Comparison of ENCODE assay signal across 8 cellular contexts in genomic region chr3:172666873-172667694, GRCh38. TPM values are rescaled to one million over a fixed set of nuclear protein-coding genes. Genes with fewer than 3 reads are reported as not detected.
DNase-seq lines count a peak whose midpoint lies in the region; ATAC-seq and TF ChIP-seq lines count a peak whose summit lies in the region.

No MANE protein-coding gene starts in this region.

- H3K27me3 ChIP-seq in GM23338 (ENCODE audit: insufficient read depth) (no peaks in the 10 kb centered on the region), Peyer's patch (no peaks in the 10 kb centered on the region), fibroblast of lung (ENCODE audit: control insufficient read depth, insufficient read depth, low read length) (no peaks in the 10 kb centered on the region), neural progenitor cell (no peaks in the 10 kb centered on the region)

- H3K9ac ChIP-seq in fibroblast of lung (ENCODE audit: insufficient read depth, low read length) (no peak overlapping the region), neural progenitor cell (no peak overlapping the region)

- H3K4me2 ChIP-seq in GM23338 (no peak overlapping the region), fibroblast of lung (ENCODE audit: extremely low read depth, insufficient read depth, low read length) (no peak overlapping the region), neural progenitor cell (no peak overlapping the region)

- H4K20me1 ChIP-seq in GM23338 (replicated peaks; ENCODE audit: insufficient read depth) = no peaks in the 10 kb centered on the region
- H4K20me1 ChIP-seq in fibroblast of lung (ENCODE audit: control insufficient read depth, extremely low read depth, insufficient read depth, low read length) = no peaks in the 10 kb centered on the region
- H4K20me1 ChIP-seq in neural progenitor cell (ENCODE audit: low read depth) = no peaks in the 10 kb centered on the region

- no peak overlapping the region for H3K27ac ChIP-seq in GM23338 (ENCODE audit: low read depth)
- peak overlapping the region; percentile 31 for H3K27ac ChIP-seq in KOPT-K1 (ENCODE audit: low read depth, low read length, poor library complexity, severe bottlenecking)
- no peak overlapping the region for H3K27ac ChIP-seq in Peyer's patch
- H3K27ac ChIP-seq in fibroblast of lung (ENCODE audit: insufficient read depth, low read length) = no peak overlapping the region
- no peak overlapping the region for H3K27ac ChIP-seq in neural progenitor cell

- H3K9me3 Mint-ChIP-seq in GM23338 (peaks cover 47% of the 10 kb centered on the region), neural progenitor cell (peaks cover 8% of the 10 kb centered on the region)

- no peak overlapping the region for H3K4me3 ChIP-seq in GM23338
- H3K4me3 ChIP-seq in Peyer's patch = no peak overlapping the region
- no peak overlapping the region for H3K4me3 ChIP-seq in fibroblast of lung (replicated peaks in 1 of 4; ENCODE audit: control extremely low read depth in 1 of 4, insufficient read depth in 1 of 4, low read depth in 3 of 4, low read length in 4 of 4)
- no peak overlapping the region for H3K4me3 ChIP-seq in neural progenitor cell

- H2AFZ ChIP-seq in GM23338 (no peak overlapping the region), fibroblast of lung (ENCODE audit: low read length) (no peak overlapping the region), neural progenitor cell (replicated peaks) (no peak overlapping the region)

- H3F3A ChIP-seq in GM23338 (replicated peaks; ENCODE audit: low read depth) = peaks cover 6% of the 10 kb centered on the region; the same call in 1 of the 2 replicates
- H3F3A ChIP-seq in neural progenitor cell (ENCODE audit: low read depth) = peaks cover 8% of the 10 kb centered on the region

- H3K36me3 ChIP-seq in GM23338 (ENCODE audit: insufficient read depth) (no peaks in the 10 kb centered on the region; the same call in 1 of the 2 replicates), KOPT-K1 (ENCODE audit: insufficient read depth, low read length) (no peaks in the 10 kb centered on the region), Peyer's patch (no peaks in the 10 kb centered on the region), fibroblast of lung (ENCODE audit: control insufficient read depth, insufficient read depth, low read length) (no peaks in the 10 kb centered on the region), neural progenitor cell (no peaks in the 10 kb centered on the region)

- peak; percentile 90 for DNase-seq in ELR (ENCODE audit: low read depth)
- DNase-seq in GM23338 (ENCODE audit: low spot score) = peak; percentile 94
- DNase-seq in Peyer's patch = peak in 2 of 3 donors; percentile 55 to 90
- DNase-seq in activated T-cell treated with anti-CD3 and anti-CD28 coated beads, Interleukin-2, amount 50 U/mL, for 1 hour = peak; percentile 48
- DNase-seq in fibroblast of lung (ENCODE audit: low read depth in 2 of 2) = peak; percentile 70 to 86
- DNase-seq in neural progenitor cell (ENCODE audit: low spot score) = peak; percentile 93
- DNase-seq in superior temporal gyrus (ENCODE audit: extremely low spot score) = peak; percentile 94

- H3K36me3 Mint-ChIP-seq in GM23338 (ENCODE audit: low read depth) (peaks cover 38% of the 10 kb centered on the region), neural progenitor cell (no peaks in the 10 kb centered on the region)

- H3K4me3 Mint-ChIP-seq in GM23338 (no peak overlapping the region), neural progenitor cell (no peak overlapping the region)

- TF ChIP-seq CTCF in GM23338 (conservative IDR thresholded peaks at IDR 0.05; ENCODE audit: low read depth in 2 of 2) (peak; percentile 92 to 93), Peyer's patch (IDR thresholded peaks at IDR 0.05) (peak; percentile 59 to 99 (median 91)), fibroblast of lung (conservative IDR thresholded peaks at IDR 0.05 in 1 of 2, IDR thresholded peaks at IDR 0.05 in 1 of 2; ENCODE audit: low read depth in 1 of 2, low read length in 2 of 2) (peak; percentile 90 to 94), neural progenitor cell (IDR thresholded peaks at IDR 0.05) (peak; percentile 88)

- H3K27ac Mint-ChIP-seq in GM23338 (no peak overlapping the region), neural progenitor cell (no peak overlapping the region)

- no peaks in the 10 kb centered on the region for H3K9me2 ChIP-seq in GM23338 (ENCODE audit: insufficient read depth)

- H3K9me3 ChIP-seq in KOPT-K1 (ENCODE audit: insufficient read depth, low read length, poor library complexity, severe bottlenecking) (peaks cover 21% of the 10 kb centered on the region), Peyer's patch (no peaks in the 10 kb centered on the region), fibroblast of lung (ENCODE audit: control insufficient read depth, insufficient read depth, low read depth, low read length) (no peaks in the 10 kb centered on the region), neural progenitor cell (ENCODE audit: low read depth) (no peaks in the 10 kb centered on the region)

- TF ChIP-seq POLR2A in Peyer's patch (IDR thresholded peaks at IDR 0.05) = no peak

- H3K4me1 Mint-ChIP-seq in GM23338 (peaks cover 5% of the 10 kb centered on the region), neural progenitor cell (peaks cover 4% of the 10 kb centered on the region)

- ATAC-seq in GM23338 = peak; percentile 100

- no peaks in the 10 kb centered on the region for H3K79me2 ChIP-seq in GM23338 (replicated peaks; ENCODE audit: insufficient read depth)
- peaks cover 17% of the 10 kb centered on the region for H3K79me2 ChIP-seq in fibroblast of lung (ENCODE audit: control insufficient read depth, insufficient read depth, low read length)
- no peaks in the 10 kb centered on the region for H3K79me2 ChIP-seq in neural progenitor cell (ENCODE audit: low read depth)

- H3K4me1 ChIP-seq in GM23338 (ENCODE audit: insufficient read depth) (no peaks in the 10 kb centered on the region), Peyer's patch (peaks cover 0 to 5% (median 0%) of the 10 kb centered on the region in 4 donors), fibroblast of lung (ENCODE audit: control insufficient read depth, extremely low read depth, insufficient read depth, low read length) (no peaks in the 10 kb centered on the region), neural progenitor cell (no peaks in the 10 kb centered on the region)

- peaks cover 2% of the 10 kb centered on the region for H3K27me3 Mint-ChIP-seq in GM23338 (ENCODE audit: insufficient read depth, low read depth, poor library complexity)
- H3K27me3 Mint-ChIP-seq in neural progenitor cell (ENCODE audit: insufficient read depth, low read depth) = no peaks in the 10 kb centered on the region

TF ChIP-seq in GM23338, 12 proteins besides CTCF, POLR2A, EP300 and RAD21 (continues in another document):
- TF ChIP-seq EZH2phosphoT487 (IDR thresholded peaks at IDR 0.05; ENCODE audit: unreplicated experiment) = no peak
- no peak for TF ChIP-seq EZH2 (IDR thresholded peaks at IDR 0.05; ENCODE audit: low read depth, unreplicated experiment)
- TF ChIP-seq NANOG (IDR thresholded peaks at IDR 0.05; ENCODE audit: borderline replicate concordance) = no peak
- TF ChIP-seq STAT1 (IDR thresholded peaks at IDR 0.05; ENCODE audit: unreplicated experiment) = no peak
- TF ChIP-seq, protein P1, sequence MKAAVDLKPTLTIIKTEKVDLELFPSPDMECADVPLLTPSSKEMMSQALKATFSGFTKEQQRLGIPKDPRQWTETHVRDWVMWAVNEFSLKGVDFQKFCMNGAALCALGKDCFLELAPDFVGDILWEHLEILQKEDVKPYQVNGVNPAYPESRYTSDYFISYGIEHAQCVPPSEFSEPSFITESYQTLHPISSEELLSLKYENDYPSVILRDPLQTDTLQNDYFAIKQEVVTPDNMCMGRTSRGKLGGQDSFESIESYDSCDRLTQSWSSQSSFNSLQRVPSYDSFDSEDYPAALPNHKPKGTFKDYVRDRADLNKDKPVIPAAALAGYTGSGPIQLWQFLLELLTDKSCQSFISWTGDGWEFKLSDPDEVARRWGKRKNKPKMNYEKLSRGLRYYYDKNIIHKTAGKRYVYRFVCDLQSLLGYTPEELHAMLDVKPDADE (IDR thresholded peaks at IDR 0.05) = no peak
- no peak for TF ChIP-seq REST (IDR thresholded peaks at IDR 0.05; ENCODE audit: unreplicated experiment)
- TF ChIP-seq JUNB (IDR thresholded peaks at IDR 0.05; ENCODE audit: unreplicated experiment) = no peak
- no peak for TF ChIP-seq ZNF331 (CRISPR knock-in tag; IDR thresholded peaks at IDR 0.05; ENCODE audit: low read depth)
- TF ChIP-seq CREB1 (CRISPR knock-in tag; IDR thresholded peaks at IDR 0.05; ENCODE audit: low read depth) = no peak
- TF ChIP-seq ZNF114 (CRISPR knock-in tag; IDR thresholded peaks at IDR 0.05) = no peak

RNA-seq across cellular contexts. Expression of gene NCEH1, which starts 43.8 kb away (rescaled TPM):
- 4.2 and 4.9 TPM in 2 replicates for total RNA-seq in GM23338 (2014; rRNA removed; shearing (Covaris generic))
- polyA plus RNA-seq in GM23338 (2016; fragmentation: Nextera tagmentation; extraction: Ambion mirVana) = 1.5 and 1.8 TPM in 2 replicates
- total RNA-seq in Peyer's patch = 10 to 100 TPM in 2 of 4 donors, 1 to 10 TPM in 2; 6.6 to 15.8 (median 10.6) TPM
- 3.1 and 9.9 TPM in 2 replicates for total RNA-seq in fibroblast of lung
- polyA plus RNA-seq in fibroblast of lung = 11.4 and 42.4 TPM in 2 replicates
- polyA plus RNA-seq in fibroblast of lung (2012) = 6.7 and 22.7 TPM in 2 replicates
- 5.5 and 21.2 TPM in 2 replicates for polyA minus RNA-seq in fibroblast of lung (ENCODE audit: low replicate concordance)
- 3.7 and 7.7 TPM in 2 replicates for total RNA-seq in neural progenitor cell (ENCODE audit: low replicate concordance)
